9 cellular contexts compared by ENCODE assay signal in genomic region chr14:57982802-57983201, GRCh38.
A peak's percentile ranks its signal among the peaks of the same experiment; 100 is the strongest.
DNase-seq lines count a peak whose midpoint lies in the region; ATAC-seq and TF ChIP-seq lines count a peak whose summit lies in the region.
"Had no signal": no experiment of that assay in that cellular context is flagged by ENCODE, and none has a peak within 500 bp of the region (broad histone marks: within the 10 kb centered on the region; RNA-seq: fewer than 3 reads in every experiment).

No MANE protein-coding gene starts in this region.

- 4 to 18% (median 6%) methylated on average over 6 of the region's 6 CpGs for WGBS in ovary, 3 donors

- TF ChIP-seq EP300 in ovary (IDR thresholded peaks at IDR 0.05): no peak

- no peaks in the 10 kb centered on the region for H3K9me3 ChIP-seq in ovary

- no peaks in the 10 kb centered on the region for H3K36me3 ChIP-seq in ovary

- H3K4me1 ChIP-seq in ovary (ENCODE audit: insufficient read depth): no peaks in the 10 kb centered on the region

- TF ChIP-seq CTCF in ovary (IDR thresholded peaks at IDR 0.05): no peak

- ATAC-seq in GM21526 (IDR thresholded peaks at IDR 0.05; ENCODE audit: low FRiP score, unreplicated experiment) (peak; percentile 63), esophagus mucosa (no peak), HG02798 (IDR thresholded peaks at IDR 0.05; ENCODE audit: poor library complexity, unreplicated experiment) (no peak)

- H3K4me3 ChIP-seq in ovary: no peak overlapping the region
- H3K4me3 ChIP-seq: PC-9 had no signal

- intact Hi-C loops in ovary (cut with DNase I): no loop called here

- DNase-seq in NCI-H187 treated with DMSO at 0.1 percent for 48 hours (lab: John Stamatoyannopoulos, UW): peak; percentile 73
- DNase-seq in SHP77 treated with DMSO at 0.1 percent for 48 hours (lab: John Stamatoyannopoulos, UW): peak; percentile 91
- DNase-seq in ovary: peak; percentile 32 to 61 (median 39)
- DNase-seq in NCI-H526 (lab: John Stamatoyannopoulos, UW): no peak
- DNase-seq: activated naive CD4-positive, alpha-beta T cell treated with Interleukin-2 at 50 U/mL for 16 hours; PC-9 had no signal

- no peak for TF ChIP-seq POLR2A in ovary (IDR thresholded peaks at IDR 0.05)

- H3K27me3 ChIP-seq in ovary: no peaks in the 10 kb centered on the region

- H3K27ac ChIP-seq in ovary: no peak overlapping the region
- H3K27ac ChIP-seq: PC-9 had no signal

Comparison
In these comparisons a context has a peak if more than half of its experiments do, and no peak if none do; other contexts are left out.
1. DNase-seq: peak in NCI-H187 treated with DMSO at 0.1 percent for 48 hours (single experiment), SHP77 treated with DMSO at 0.1 percent for 48 hours (single experiment) and ovary (5 of 5); none in NCI-H526 (0 of 2).